ENCODE assay signal across 8 cellular contexts in genomic region chr5:133944263-133945230, GRCh38. TPM values are rescaled to one million over a fixed set of nuclear protein-coding genes. Genes with fewer than 3 reads are reported as not detected.
DNase-seq lines count a peak whose midpoint lies in the region; ATAC-seq and TF ChIP-seq lines count a peak whose summit lies in the region.

No MANE protein-coding gene starts in this region.

- H3K4me3 ChIP-seq in AG04449 (ENCODE audit: low read depth, low read length): no peak overlapping the region
- no peak overlapping the region for H3K4me3 ChIP-seq in GM12875 (ENCODE audit: low read depth, low read length)
- H3K4me3 ChIP-seq in fibroblast of lung (replicated peaks in 1 of 4; ENCODE audit: control extremely low read depth in 1 of 4, insufficient read depth in 1 of 4, low read depth in 3 of 4, low read length in 4 of 4): no peak overlapping the region

- no peaks in the 10 kb centered on the region for H3K36me3 ChIP-seq in fibroblast of lung (ENCODE audit: control insufficient read depth, insufficient read depth, low read length)

- no peak overlapping the region for H3K4me2 ChIP-seq in fibroblast of lung (ENCODE audit: extremely low read depth, insufficient read depth, low read length)

- no peaks in the 10 kb centered on the region for H3K4me1 ChIP-seq in fibroblast of lung (ENCODE audit: control insufficient read depth, extremely low read depth, insufficient read depth, low read length)

- ATAC-seq in HG03039 (IDR thresholded peaks at IDR 0.05; ENCODE audit: unreplicated experiment): no peak
- no peak for ATAC-seq in GM19397 (IDR thresholded peaks at IDR 0.05; ENCODE audit: unreplicated experiment)

- H2AFZ ChIP-seq in fibroblast of lung (ENCODE audit: low read length): no peak overlapping the region

- peak; percentile 70 for TF ChIP-seq CTCF in AG04449 (IDR thresholded peaks at IDR 0.05; ENCODE audit: insufficient read depth, low read length, missing control alignments)
- TF ChIP-seq CTCF in GM12875 (IDR thresholded peaks at IDR 0.05; ENCODE audit: borderline replicate concordance, insufficient read depth, low read depth, low read length): peak; percentile 76
- TF ChIP-seq CTCF in fibroblast of lung (conservative IDR thresholded peaks at IDR 0.05 in 1 of 2, IDR thresholded peaks at IDR 0.05 in 1 of 2; ENCODE audit: low read depth in 1 of 2, low read length in 2 of 2): peak; percentile 54 to 79
- peak; percentile 84 for TF ChIP-seq CTCF in nephron progenitor cell (IDR thresholded peaks at IDR 0.05)

- H3K27me3 Mint-ChIP-seq in nephron progenitor cell (ENCODE audit: low read depth, poor library complexity): peaks cover 37% of the 10 kb centered on the region

- H3K27ac ChIP-seq in fibroblast of lung (ENCODE audit: insufficient read depth, low read length): no peak overlapping the region

- no peak overlapping the region for H3K4me3 Mint-ChIP-seq in nephron progenitor cell

- peaks cover 6% of the 10 kb centered on the region for H3K27me3 ChIP-seq in fibroblast of lung (ENCODE audit: control insufficient read depth, insufficient read depth, low read length)

- no peak overlapping the region for H3K27ac Mint-ChIP-seq in nephron progenitor cell

- H4K20me1 ChIP-seq in fibroblast of lung (ENCODE audit: control insufficient read depth, extremely low read depth, insufficient read depth, low read length): no peaks in the 10 kb centered on the region

- no peaks in the 10 kb centered on the region for H3K79me2 ChIP-seq in fibroblast of lung (ENCODE audit: control insufficient read depth, insufficient read depth, low read length)

- no peaks in the 10 kb centered on the region for H3K9me3 Mint-ChIP-seq in nephron progenitor cell

- H3K4me1 Mint-ChIP-seq in nephron progenitor cell: peaks cover 3% of the 10 kb centered on the region

- POLR2A ChIA-PET in AG04449 (lab: Yijun Ruan, JAX): interaction anchor here (0.6 kb wide), 1 partner anchor 33 kb away, joined by 3 read pairs; no protein-coding TSS in a partner anchor

- no peaks in the 10 kb centered on the region for H3K36me3 Mint-ChIP-seq in nephron progenitor cell (ENCODE audit: low read depth)

- no peak overlapping the region for H3K9ac ChIP-seq in fibroblast of lung (ENCODE audit: insufficient read depth, low read length)

- H3K9me3 ChIP-seq in fibroblast of lung (ENCODE audit: control insufficient read depth, insufficient read depth, low read depth, low read length): no peaks in the 10 kb centered on the region

- DNase-seq in AG04449 (ENCODE audit: low read depth, low spot score) (no peak), NCI-H1436 (lab: John Stamatoyannopoulos, UW) (peak; percentile 74), fibroblast of lung (ENCODE audit: low read depth in 2 of 2) (peak; percentile 39 to 60), nephron progenitor cell (peak; percentile 66)
- peak; percentile 7 to 23 for DNase-seq in activated CD4-positive, alpha-beta T cell treated with anti-CD3 and anti-CD28 coated beads for 4 hours

- CTCF ChIA-PET in AG04449 (lab: Yijun Ruan, JAX): interaction anchor here (0.7 to 2.2 kb wide), 10 partner anchors 18 to 1559 kb away, joined by 3 to 9 read pairs (median 3); no protein-coding TSS in a partner anchor

RNA-seq across cellular contexts. Expression of gene C5orf15, which starts 23.9 kb away (rescaled TPM):
- total RNA-seq in fibroblast of lung: 31.8 and 43.1 TPM in 2 replicates
- polyA plus RNA-seq in fibroblast of lung: 87.2 and 111 TPM in 2 replicates
- 52.1 and 65.5 TPM in 2 replicates for polyA plus RNA-seq in fibroblast of lung (2012)
- polyA minus RNA-seq in fibroblast of lung (ENCODE audit: low replicate concordance): 7.4 and 25.0 TPM in 2 replicates
